1 cellular context compared by ENCODE assay signal in genomic region chr1:33429332-33429731, GRCh38.
TF ChIP-seq lines count a peak whose summit lies in the region.

No MANE protein-coding gene starts in this region.

TF ChIP-seq in H1, 55 proteins besides CTCF, POLR2A, EP300 and RAD21:
- TF ChIP-seq BRCA1 (IDR thresholded peaks at IDR 0.05; ENCODE audit: low read depth, low read length) = no peak
- TF ChIP-seq GTF2F1 (IDR thresholded peaks at IDR 0.05; ENCODE audit: borderline replicate concordance, low read depth, low read length) = no peak
- no peak for TF ChIP-seq TCF12 (IDR thresholded peaks at IDR 0.05; ENCODE audit: low read depth, low read length)
- TF ChIP-seq SIN3A (conservative IDR thresholded peaks at IDR 0.05 in 1 of 2, IDR thresholded peaks at IDR 0.05 in 1 of 2; ENCODE audit: low read depth in 1 of 2, low read length in 2 of 2) = no peak
- TF ChIP-seq CEBPB (IDR thresholded peaks at IDR 0.05; ENCODE audit: low read depth, low read length) = no peak
- TF ChIP-seq HDAC2 (IDR thresholded peaks at IDR 0.05; ENCODE audit: borderline replicate concordance in 1 of 2, low read depth in 2 of 2, low read length in 2 of 2) = no peak
- no peak for TF ChIP-seq MAFK (IDR thresholded peaks at IDR 0.05; ENCODE audit: low read depth, low read length)
- no peak for TF ChIP-seq TEAD4 (IDR thresholded peaks at IDR 0.05; ENCODE audit: low read depth, low read length)
- no peak for TF ChIP-seq SIX5 (IDR thresholded peaks at IDR 0.05; ENCODE audit: low read depth, low read length)
- no peak for TF ChIP-seq CHD1 (IDR thresholded peaks at IDR 0.05; ENCODE audit: low read depth, low read length)
- TF ChIP-seq FOSL1 (IDR thresholded peaks at IDR 0.05; ENCODE audit: insufficient read depth, low read depth, low read length) = no peak
- TF ChIP-seq CTBP2 (IDR thresholded peaks at IDR 0.05; ENCODE audit: borderline replicate concordance, insufficient read depth, insufficient read length, low read length) = no peak
